Comparison of ENCODE assay signal across 8 cellular contexts in the genomic region with DNA sequence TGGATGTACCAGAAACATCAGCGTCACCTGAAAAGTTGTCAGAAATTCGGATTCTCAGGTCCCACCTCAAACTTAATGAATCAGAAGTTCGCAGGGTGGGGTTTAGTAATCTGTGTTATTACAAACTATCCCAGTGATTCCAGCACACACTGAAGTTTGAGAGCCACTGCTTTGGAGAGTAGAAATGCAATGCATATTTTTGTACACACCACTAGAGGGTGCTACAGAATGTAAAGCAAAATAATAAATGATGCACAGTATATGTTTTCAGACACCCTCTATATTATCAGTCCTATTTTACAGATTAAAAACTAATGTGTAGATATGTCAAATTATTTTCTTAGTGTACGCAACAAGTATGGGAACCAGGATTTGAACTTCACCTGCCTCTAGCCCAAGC. TPM values are rescaled to one million over a fixed set of nuclear protein-coding genes. Genes with fewer than 3 reads are reported as not detected.
DNase-seq lines count a peak whose midpoint lies in the region; ATAC-seq and TF ChIP-seq lines count a peak whose summit lies in the region.

No MANE protein-coding gene starts in this region.

- no peaks in the 10 kb centered on the region for H3K9me3 Mint-ChIP-seq in activated T-cell treated with anti-CD3 and anti-CD28 coated beads, Interleukin-2, amount 50 U/mL, for 4 hours

- peaks cover 6% of the 10 kb centered on the region for H3K4me1 Mint-ChIP-seq in activated T-cell treated with anti-CD3 and anti-CD28 coated beads, Interleukin-2, amount 50 U/mL, for 4 hours (ENCODE audit: low read depth)

- no peak overlapping the region for H3K4me3 Mint-ChIP-seq in activated T-cell treated with anti-CD3 and anti-CD28 coated beads, Interleukin-2, amount 50 U/mL, for 4 hours

- peaks cover 6% of the 10 kb centered on the region for H3K36me3 Mint-ChIP-seq in activated T-cell treated with anti-CD3 and anti-CD28 coated beads, Interleukin-2, amount 50 U/mL, for 4 hours (ENCODE audit: insufficient read depth)

- TF ChIP-seq CTCF in AG04449 (IDR thresholded peaks at IDR 0.05; ENCODE audit: insufficient read depth, low read length, missing control alignments): peak; percentile 36
- peak; percentile 47; the same call in 1 of the 2 replicates for TF ChIP-seq CTCF in GM12875 (IDR thresholded peaks at IDR 0.05; ENCODE audit: borderline replicate concordance, insufficient read depth, low read depth, low read length)

- ATAC-seq in HG03159 (IDR thresholded peaks at IDR 0.05; ENCODE audit: unreplicated experiment): no peak
- no peak for ATAC-seq in activated T-cell treated with anti-CD3 and anti-CD28 coated beads, Interleukin-2, amount 50 U/mL, for 4 hours

- no peak overlapping the region for H3K4me3 ChIP-seq in AG04449 (ENCODE audit: low read depth, low read length)
- H3K4me3 ChIP-seq in GM12875 (ENCODE audit: low read depth, low read length): no peak overlapping the region

- DNase-seq in AG04449 (ENCODE audit: low read depth, low spot score) (no peak), NCI-H345 (lab: John Stamatoyannopoulos, UW) (peak; percentile 36), cerebellar cortex (ENCODE audit: low spot score) (peak; percentile 69), myocyte (ENCODE audit: low read depth) (peak; percentile 31), ureter (ENCODE audit: low spot score) (no peak)
- no peak for DNase-seq in activated T-cell treated with anti-CD3 and anti-CD28 coated beads, Interleukin-2, amount 50 U/mL, for 4 hours

- no peaks in the 10 kb centered on the region for H3K27me3 Mint-ChIP-seq in activated T-cell treated with anti-CD3 and anti-CD28 coated beads, Interleukin-2, amount 50 U/mL, for 4 hours (ENCODE audit: low read depth)

- POLR2A ChIA-PET in AG04449 (lab: Yijun Ruan, JAX): no interaction called here

- CTCF ChIA-PET in AG04449 (lab: Yijun Ruan, JAX): interaction anchor here (1.0 to 3.7 kb wide), 5 partner anchors 21 to 156 kb away, joined by 3 to 26 read pairs (median 11); a partner anchor contains a TSS

RNA-seq across cellular contexts. Expression of a gene that starts 2.5 kb away (rescaled TPM):
- total RNA-seq in myocyte (769 and 841 TPM in 2 replicates), ureter (307 TPM)
- polyA plus RNA-seq in myocyte (2012): 424 TPM
- 100 to 1,000 TPM; 196 to 207 (median 204) TPM for total RNA-seq in activated T-cell treated with anti-CD3 and anti-CD28 coated beads, Interleukin-2, amount 50 U/mL, for 4 hours

RNA-seq across cellular contexts. Expression of a gene that starts 21.8 kb away (rescaled TPM):
- not detected in 2 replicates for total RNA-seq in myocyte
- polyA plus RNA-seq in myocyte (2012): 0.15 TPM
- total RNA-seq in ureter: not detected
- not detected for total RNA-seq in activated T-cell treated with anti-CD3 and anti-CD28 coated beads, Interleukin-2, amount 50 U/mL, for 4 hours

Comparison
In these comparisons a context has a peak if more than half of its experiments do, and no peak if none do; other contexts are left out.
1. DNase-seq: peak in NCI-H345 (single experiment), cerebellar cortex (single experiment) and myocyte (single experiment); none in AG04449 (single experiment), ureter (single experiment) and activated T-cell treated with anti-CD3 and anti-CD28 coated beads, Interleukin-2, amount 50 U/mL, for 4 hours (single experiment).